ENCODE assay signal across 8 cellular contexts in genomic region chr7:88243345-88243909, GRCh38. TPM values are rescaled to one million over a fixed set of nuclear protein-coding genes. Genes with fewer than 3 reads are reported as not detected.
DNase-seq lines count a peak whose midpoint lies in the region; ATAC-seq and TF ChIP-seq lines count a peak whose summit lies in the region.

No MANE protein-coding gene starts in this region.

- DNase-seq in AG09319 (ENCODE audit: extremely low read depth, low read depth) (no peak), NCI-H2227 (lab: John Stamatoyannopoulos, UW; ENCODE audit: unreplicated experiment) (peak; percentile 77), body of pancreas (peak in 2 of 4 donors; percentile 22 to 46), inferior parietal cortex (ENCODE audit: extremely low spot score) (peak; percentile 72), superior temporal gyrus (ENCODE audit: extremely low spot score) (peak; percentile 82)

- TF ChIP-seq POLR2A in GM18505 (IDR thresholded peaks at IDR 0.05; ENCODE audit: borderline replicate concordance, extremely low read depth, insufficient read depth, insufficient read length) (no peak), body of pancreas (IDR thresholded peaks at IDR 0.05) (no peak)

- H3K9me3 ChIP-seq in body of pancreas, result no peaks in the 10 kb centered on the region

- H3K4me3 ChIP-seq in body of pancreas, result no peak overlapping the region

- H3K27me3 ChIP-seq in body of pancreas, result no peaks in the 10 kb centered on the region

- ATAC-seq in GM18505 (IDR thresholded peaks at IDR 0.05; ENCODE audit: unreplicated experiment) (peak; percentile 72), HG03064 (IDR thresholded peaks at IDR 0.05; ENCODE audit: low read depth, unreplicated experiment) (peak; percentile 77), body of pancreas (peak; percentile 92), HG02840 (IDR thresholded peaks at IDR 0.05; ENCODE audit: low FRiP score, unreplicated experiment) (no peak)

- TF ChIP-seq CTCF in AG09319 (IDR thresholded peaks at IDR 0.05; ENCODE audit: low read depth, low read length) (peak; percentile 74), body of pancreas (IDR thresholded peaks at IDR 0.05) (peak; percentile 31 to 96 (median 85))

- no peaks in the 10 kb centered on the region for H3K4me1 ChIP-seq in body of pancreas

- no peak overlapping the region for H3K27ac ChIP-seq in body of pancreas

- no peaks in the 10 kb centered on the region for H3K36me3 ChIP-seq in body of pancreas (replicated peaks in 1 of 2; ENCODE audit: insufficient read depth in 1 of 2, low read depth in 2 of 2)

- intact Hi-C loops in body of pancreas (cut with DNase I), result loop anchor here (10.0 kb wide), 1 partner anchor 1381 kb away; no protein-coding TSS in a partner anchor

- WGBS in body of pancreas, 2 donors, result 17% methylated on average over 2 of the region's 2 CpGs

RNA-seq across cellular contexts. Expression of gene SRI, which starts 23.6 kb away (rescaled TPM):
- total RNA-seq in body of pancreas, result 10 to 100 TPM; 23.1 to 36.3 TPM
